Comparison of ENCODE assay signal across 2 cellular contexts in the genomic region with DNA sequence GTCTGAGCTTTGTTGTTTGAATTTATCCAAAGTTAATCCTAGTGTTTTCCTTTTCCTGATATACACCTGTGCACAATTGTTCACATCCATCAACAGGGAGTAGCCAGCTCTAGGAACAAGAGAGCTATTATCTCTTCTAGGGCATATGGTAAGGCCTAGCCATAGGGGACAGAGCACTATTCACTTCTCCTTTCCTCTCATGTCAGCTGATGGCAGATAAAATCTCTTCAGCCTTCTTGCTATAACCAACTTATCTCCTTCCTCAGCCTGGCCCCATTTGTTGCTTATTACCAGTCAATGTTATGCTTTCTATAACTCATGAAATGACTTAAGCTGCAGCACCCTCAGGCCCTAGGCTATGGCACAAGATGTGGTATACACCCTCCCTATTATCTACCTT.
TF ChIP-seq lines count a peak whose summit lies in the region.

No MANE protein-coding gene starts in this region.

TF ChIP-seq in SK-N-SH, 30 proteins besides CTCF, POLR2A, EP300 and RAD21 (continued from another document):
- TF ChIP-seq, protein P1, sequence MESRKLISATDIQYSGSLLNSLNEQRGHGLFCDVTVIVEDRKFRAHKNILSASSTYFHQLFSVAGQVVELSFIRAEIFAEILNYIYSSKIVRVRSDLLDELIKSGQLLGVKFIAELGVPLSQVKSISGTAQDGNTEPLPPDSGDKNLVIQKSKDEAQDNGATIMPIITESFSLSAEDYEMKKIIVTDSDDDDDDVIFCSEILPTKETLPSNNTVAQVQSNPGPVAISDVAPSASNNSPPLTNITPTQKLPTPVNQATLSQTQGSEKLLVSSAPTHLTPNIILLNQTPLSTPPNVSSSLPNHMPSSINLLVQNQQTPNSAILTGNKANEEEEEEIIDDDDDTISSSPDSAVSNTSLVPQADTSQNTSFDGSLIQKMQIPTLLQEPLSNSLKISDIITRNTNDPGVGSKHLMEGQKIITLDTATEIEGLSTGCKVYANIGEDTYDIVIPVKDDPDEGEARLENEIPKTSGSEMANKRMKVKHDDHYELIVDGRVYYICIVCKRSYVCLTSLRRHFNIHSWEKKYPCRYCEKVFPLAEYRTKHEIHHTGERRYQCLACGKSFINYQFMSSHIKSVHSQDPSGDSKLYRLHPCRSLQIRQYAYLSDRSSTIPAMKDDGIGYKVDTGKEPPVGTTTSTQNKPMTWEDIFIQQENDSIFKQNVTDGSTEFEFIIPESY (IDR thresholded peaks at IDR 0.05; ENCODE audit: borderline replicate concordance, low read depth), result no peak
- no peak for TF ChIP-seq GABPA (IDR thresholded peaks at IDR 0.05; ENCODE audit: low read depth)
TF ChIP-seq in SK-N-SH: peak in this region for 0.

TF ChIP-seq in SK-N-SH treated with all-trans-retinoic acid at 6 μM for 48 hours, 23 proteins besides CTCF, POLR2A, EP300 and RAD21 (continued from another document):
- TF ChIP-seq, protein P2, sequence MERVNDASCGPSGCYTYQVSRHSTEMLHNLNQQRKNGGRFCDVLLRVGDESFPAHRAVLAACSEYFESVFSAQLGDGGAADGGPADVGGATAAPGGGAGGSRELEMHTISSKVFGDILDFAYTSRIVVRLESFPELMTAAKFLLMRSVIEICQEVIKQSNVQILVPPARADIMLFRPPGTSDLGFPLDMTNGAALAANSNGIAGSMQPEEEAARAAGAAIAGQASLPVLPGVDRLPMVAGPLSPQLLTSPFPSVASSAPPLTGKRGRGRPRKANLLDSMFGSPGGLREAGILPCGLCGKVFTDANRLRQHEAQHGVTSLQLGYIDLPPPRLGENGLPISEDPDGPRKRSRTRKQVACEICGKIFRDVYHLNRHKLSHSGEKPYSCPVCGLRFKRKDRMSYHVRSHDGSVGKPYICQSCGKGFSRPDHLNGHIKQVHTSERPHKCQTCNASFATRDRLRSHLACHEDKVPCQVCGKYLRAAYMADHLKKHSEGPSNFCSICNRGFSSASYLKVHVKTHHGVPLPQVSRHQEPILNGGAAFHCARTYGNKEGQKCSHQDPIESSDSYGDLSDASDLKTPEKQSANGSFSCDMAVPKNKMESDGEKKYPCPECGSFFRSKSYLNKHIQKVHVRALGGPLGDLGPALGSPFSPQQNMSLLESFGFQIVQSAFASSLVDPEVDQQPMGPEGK (CRISPR knock-in tag; IDR thresholded peaks at IDR 0.05; ENCODE audit: borderline replicate concordance), result no peak
- TF ChIP-seq, protein P3, sequence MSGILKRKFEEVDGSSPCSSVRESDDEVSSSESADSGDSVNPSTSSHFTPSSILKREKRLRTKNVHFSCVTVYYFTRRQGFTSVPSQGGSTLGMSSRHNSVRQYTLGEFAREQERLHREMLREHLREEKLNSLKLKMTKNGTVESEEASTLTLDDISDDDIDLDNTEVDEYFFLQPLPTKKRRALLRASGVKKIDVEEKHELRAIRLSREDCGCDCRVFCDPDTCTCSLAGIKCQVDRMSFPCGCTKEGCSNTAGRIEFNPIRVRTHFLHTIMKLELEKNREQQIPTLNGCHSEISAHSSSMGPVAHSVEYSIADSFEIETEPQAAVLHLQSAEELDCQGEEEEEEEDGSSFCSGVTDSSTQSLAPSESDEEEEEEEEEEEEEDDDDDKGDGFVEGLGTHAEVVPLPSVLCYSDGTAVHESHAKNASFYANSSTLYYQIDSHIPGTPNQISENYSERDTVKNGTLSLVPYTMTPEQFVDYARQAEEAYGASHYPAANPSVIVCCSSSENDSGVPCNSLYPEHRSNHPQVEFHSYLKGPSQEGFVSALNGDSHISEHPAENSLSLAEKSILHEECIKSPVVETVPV (CRISPR knock-in tag; IDR thresholded peaks at IDR 0.05), result no peak
- TF ChIP-seq ESRRG (CRISPR knock-in tag; IDR thresholded peaks at IDR 0.05) (no peak), ZNF8 (CRISPR knock-in tag; IDR thresholded peaks at IDR 0.05) (no peak), ZFP3 (CRISPR knock-in tag; IDR thresholded peaks at IDR 0.05) (no peak), ZNF70 (CRISPR knock-in tag; IDR thresholded peaks at IDR 0.05) (no peak), ZNF565 (CRISPR knock-in tag; conservative IDR thresholded peaks at IDR 0.05; ENCODE audit: low read depth) (no peak), RARB (CRISPR knock-in tag; IDR thresholded peaks at IDR 0.05) (no peak)
- TF ChIP-seq, protein P4, sequence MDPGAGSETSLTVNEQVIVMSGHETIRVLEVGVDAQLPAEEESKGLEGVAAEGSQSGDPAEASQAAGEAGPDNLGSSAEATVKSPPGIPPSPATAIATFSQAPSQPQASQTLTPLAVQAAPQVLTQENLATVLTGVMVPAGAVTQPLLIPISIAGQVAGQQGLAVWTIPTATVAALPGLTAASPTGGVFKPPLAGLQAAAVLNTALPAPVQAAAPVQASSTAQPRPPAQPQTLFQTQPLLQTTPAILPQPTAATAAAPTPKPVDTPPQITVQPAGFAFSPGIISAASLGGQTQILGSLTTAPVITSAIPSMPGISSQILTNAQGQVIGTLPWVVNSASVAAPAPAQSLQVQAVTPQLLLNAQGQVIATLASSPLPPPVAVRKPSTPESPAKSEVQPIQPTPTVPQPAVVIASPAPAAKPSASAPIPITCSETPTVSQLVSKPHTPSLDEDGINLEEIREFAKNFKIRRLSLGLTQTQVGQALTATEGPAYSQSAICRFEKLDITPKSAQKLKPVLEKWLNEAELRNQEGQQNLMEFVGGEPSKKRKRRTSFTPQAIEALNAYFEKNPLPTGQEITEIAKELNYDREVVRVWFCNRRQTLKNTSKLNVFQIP (CRISPR knock-in tag; IDR thresholded peaks at IDR 0.05; ENCODE audit: borderline replicate concordance, low read depth), result no peak
